Comparison of ENCODE assay signal across 18 cellular contexts in genomic region chr1:94015489-94015817, GRCh38.
DNase-seq lines count a peak whose midpoint lies in the region; ATAC-seq, FAIRE-seq and TF ChIP-seq lines count a peak whose summit lies in the region.
"Had no signal": no experiment of that assay in that cellular context is flagged by ENCODE, and none has a peak within 500 bp of the region (broad histone marks: within the 10 kb centered on the region; RNA-seq: fewer than 3 reads in every experiment).

No MANE protein-coding gene starts in this region.

- dilution Hi-C loops in IMR-90 (cut with HindIII; ENCODE audit: low sequenced_read_pairs, unreplicated experiment) = no loop called here

- peak overlapping the region; percentile 19 for H2AFZ ChIP-seq in IMR-90 (replicated peaks; ENCODE audit: low read length, poor library complexity)

- H3K14ac ChIP-seq in IMR-90 (replicated peaks; ENCODE audit: low read depth, low read length) = peak overlapping the region; percentile 29; the same call in 1 of the 2 replicates

- 0 out of 2 replicates have a peak overlapping the region, but pooled peaks have one; percentile 31 for H2BK20ac ChIP-seq in IMR-90 (ENCODE audit: low read depth, low read length)

- peak overlapping the region; percentile 50; the same call in 1 of the 2 replicates for H4K5ac ChIP-seq in IMR-90 (ENCODE audit: low read depth, low read length)

- WGBS in IMR-90 (ENCODE audit: extremely low coverage in 2 of 2, insufficient read length in 1 of 2), 2 experiments = no CpG with 5 or more reads among the region's 3 CpGs
- WGBS in gastroesophageal sphincter (ENCODE audit: low coverage in 1 of 2), 2 donors = 100% methylated on average over 1 of the region's 3 CpGs; no CpG with 5 or more reads in 1 of the 2 donors

- peaks cover 19% of the 10 kb centered on the region for H3K27me3 Mint-ChIP-seq in activated T-cell treated with anti-CD3 and anti-CD28 coated beads, Interleukin-2, amount 50 U/mL, for 72 hours (ENCODE audit: low read depth)
- H3K27me3 Mint-ChIP-seq in activated T-cell treated with anti-CD3 and anti-CD28 coated beads, Interleukin-2, amount 50 U/mL, for 4 hours (ENCODE audit: low read depth) = no peaks in the 10 kb centered on the region
- H3K27me3 Mint-ChIP-seq in immature natural killer cell (ENCODE audit: low read depth in 3 of 3) = peaks cover 6 to 7% (median 7%) of the 10 kb centered on the region in 3 donors

- H3K36me3 ChIP-seq in IMR-90 (ENCODE audit: control insufficient read depth, insufficient read depth, low read length) = no peaks in the 10 kb centered on the region
- no peaks in the 10 kb centered on the region for H3K36me3 ChIP-seq in bronchial epithelial cell (ENCODE audit: control insufficient read depth, insufficient read depth, low read length)
- no peaks in the 10 kb centered on the region for H3K36me3 ChIP-seq in gastroesophageal sphincter
- H3K36me3 ChIP-seq: BLaER1 had no signal

- H3K4ac ChIP-seq in IMR-90 (ENCODE audit: low read depth, low read length) = peak overlapping the region; percentile 39; the same call in 1 of the 2 replicates

- no peak overlapping the region for H3K4me2 ChIP-seq in IMR-90 (ENCODE audit: low read depth, low read length)
- H3K4me2 ChIP-seq: BLaER1 had no signal

- H4K91ac ChIP-seq in IMR-90 (ENCODE audit: insufficient read depth, low read depth, low read length) = 0 out of 2 replicates have a peak overlapping the region, but pooled peaks have one; percentile 9

- no peak for DNase-seq in activated T-cell treated with anti-CD3 and anti-CD28 coated beads, Interleukin-2, amount 50 U/mL, for 72 hours
- no peak for DNase-seq in activated T-cell treated with anti-CD3 and anti-CD28 coated beads, Interleukin-2, amount 50 U/mL, for 4 hours
- DNase-seq in IMR-90 (no peak), bronchial epithelial cell (ENCODE audit: low read depth) (no peak), immature natural killer cell (no peak), iPS-NIHi7 (ENCODE audit: extremely low spot score) (no peak), NCI-H1694 treated with DMSO at 0.1 percent for 48 hours (lab: John Stamatoyannopoulos, UW) (no peak)
- DNase-seq: 8988T; CD4-positive, alpha-beta memory T cell; DMS79 treated with DMSO at 0.1 percent for 48 hours; GF-D8; H9 had no signal

- 0 out of 2 replicates have a peak, but pooled peaks cover 3% of the 10 kb centered on the region for H4K20me1 ChIP-seq in IMR-90 (ENCODE audit: insufficient read depth, low read length)
- H4K20me1 ChIP-seq: BLaER1 had no signal

- H3K27ac Mint-ChIP-seq in activated T-cell treated with anti-CD3 and anti-CD28 coated beads, Interleukin-2, amount 50 U/mL, for 72 hours = peak overlapping the region; percentile 30
- H3K27ac Mint-ChIP-seq in immature natural killer cell = peak overlapping the region; percentile 64 to 94 (median 87)
- H3K27ac Mint-ChIP-seq: CD4-positive, alpha-beta memory T cell; H9; IgD-negative memory B cell had no signal

- H3K9me1 ChIP-seq in IMR-90 (ENCODE audit: insufficient read depth, low read length) = peaks cover 13% of the 10 kb centered on the region

- H3K4me1 ChIP-seq in IMR-90 (ENCODE audit: control insufficient read depth, insufficient read depth, low read length) = peaks cover 21% of the 10 kb centered on the region
- H3K4me1 ChIP-seq in gastroesophageal sphincter = peaks cover 0 to 3% (median 0%) of the 10 kb centered on the region in 3 donors

- no peaks in the 10 kb centered on the region; the same call in 1 of the 2 replicates for H3K27me3 ChIP-seq in IMR-90 (ENCODE audit: control insufficient read depth, insufficient read depth, low read length)
- H3K27me3 ChIP-seq in bronchial epithelial cell (ENCODE audit: control insufficient read depth, insufficient read depth, low read length) = no peaks in the 10 kb centered on the region
- no peaks in the 10 kb centered on the region for H3K27me3 ChIP-seq in gastroesophageal sphincter
- H3K27me3 ChIP-seq: BLaER1 had no signal

- no peak overlapping the region for H3K4me3 ChIP-seq in IMR-90 (ENCODE audit: insufficient read depth, low read depth, low read length)
- H3K4me3 ChIP-seq in bronchial epithelial cell (ENCODE audit: low read depth, low read length) = no peak overlapping the region
- H3K4me3 ChIP-seq in gastroesophageal sphincter = no peak overlapping the region
- H3K4me3 ChIP-seq: BLaER1 had no signal

- H3K18ac ChIP-seq in IMR-90 (ENCODE audit: low read depth, low read length) = peak overlapping the region; percentile 54; the same call in 1 of the 2 replicates

- H3K9me3 Mint-ChIP-seq in activated T-cell treated with anti-CD3 and anti-CD28 coated beads, Interleukin-2, amount 50 U/mL, for 72 hours = no peaks in the 10 kb centered on the region
- no peaks in the 10 kb centered on the region for H3K9me3 Mint-ChIP-seq in activated T-cell treated with anti-CD3 and anti-CD28 coated beads, Interleukin-2, amount 50 U/mL, for 4 hours
- no peaks in the 10 kb centered on the region for H3K9me3 Mint-ChIP-seq in immature natural killer cell
- H3K9me3 Mint-ChIP-seq: CD4-positive, alpha-beta memory T cell; H9 had no signal

- POLR2A ChIA-PET in IMR-90 (lab: Charles Lee; ENCODE audit: unreplicated experiment) = no interaction called here

- no TSS peak for BruUV-seq in IMR-90 (replicated peaks; lab: Mats Ljungman, UMichigan)

- TF ChIP-seq POLR2A in IMR-90 (IDR thresholded peaks at IDR 0.05; ENCODE audit: low read depth, low read length) (no peak), gastroesophageal sphincter (IDR thresholded peaks at IDR 0.05) (no peak)

- H2AK9ac ChIP-seq in IMR-90 (replicated peaks; ENCODE audit: low read depth, low read length, poor library complexity) = peak overlapping the region; percentile 58

- H3K27ac ChIP-seq in IMR-90 (ENCODE audit: insufficient read depth, low read length) (no peak overlapping the region), gastroesophageal sphincter (no peak overlapping the region)
- H3K27ac ChIP-seq: BLaER1, HL-60 had no signal

- TF ChIP-seq EP300 in gastroesophageal sphincter (IDR thresholded peaks at IDR 0.05) = no peak

- H3K4me1 Mint-ChIP-seq in activated T-cell treated with anti-CD3 and anti-CD28 coated beads, Interleukin-2, amount 50 U/mL, for 72 hours (ENCODE audit: low read depth) = peaks cover 34% of the 10 kb centered on the region
- H3K4me1 Mint-ChIP-seq in activated T-cell treated with anti-CD3 and anti-CD28 coated beads, Interleukin-2, amount 50 U/mL, for 4 hours (ENCODE audit: low read depth) = peaks cover 16% of the 10 kb centered on the region
- peaks cover 71 to 72% of the 10 kb centered on the region in 2 donors for H3K4me1 Mint-ChIP-seq in immature natural killer cell

- H4K8ac ChIP-seq in IMR-90 (ENCODE audit: low read depth in 2 of 2, low read length in 2 of 2) = no peak overlapping the region

- ATAC-seq in activated T-cell treated with anti-CD3 and anti-CD28 coated beads, Interleukin-2, amount 50 U/mL, for 72 hours (replicated peaks in 1 of 2) = no peak
- no peak for ATAC-seq in activated T-cell treated with anti-CD3 and anti-CD28 coated beads, Interleukin-2, amount 50 U/mL, for 4 hours
- ATAC-seq in IMR-90 (ENCODE audit: low read depth) (no peak), gastroesophageal sphincter (no peak)

- no peak for TF ChIP-seq CTCF in IMR-90 (conservative IDR thresholded peaks at IDR 0.05; ENCODE audit: low read depth, low read length)
- TF ChIP-seq CTCF in bronchial epithelial cell (IDR thresholded peaks at IDR 0.05; ENCODE audit: insufficient read depth, low read length, severe bottlenecking) = no peak
- no peak for TF ChIP-seq CTCF in gastroesophageal sphincter (IDR thresholded peaks at IDR 0.05)

- no peak overlapping the region for H3K4me3 Mint-ChIP-seq in activated T-cell treated with anti-CD3 and anti-CD28 coated beads, Interleukin-2, amount 50 U/mL, for 72 hours
- H3K4me3 Mint-ChIP-seq in activated T-cell treated with anti-CD3 and anti-CD28 coated beads, Interleukin-2, amount 50 U/mL, for 4 hours = no peak overlapping the region
- peak overlapping the region in 2 of 5 donors; percentile 18 to 29 for H3K4me3 Mint-ChIP-seq in immature natural killer cell
- H3K4me3 Mint-ChIP-seq: CD14-positive monocyte; CD4-positive, alpha-beta memory T cell; H9; IgD-negative memory B cell had no signal

- H3K79me1 ChIP-seq in IMR-90 (ENCODE audit: low read depth in 1 of 2, low read length in 2 of 2) = no peaks in the 10 kb centered on the region

- peak overlapping the region; percentile 55 for H2BK120ac ChIP-seq in IMR-90 (ENCODE audit: low read depth, low read length)

- H3K9me3 ChIP-seq in IMR-90 (ENCODE audit: control insufficient read depth, insufficient read depth, low read length) (no peaks in the 10 kb centered on the region), gastroesophageal sphincter (no peaks in the 10 kb centered on the region)
- H3K9me3 ChIP-seq: BLaER1 had no signal

- no peak overlapping the region for H3K23ac ChIP-seq in IMR-90 (ENCODE audit: low read depth, low read length)

- H2AK5ac ChIP-seq in IMR-90 (ENCODE audit: low read depth, low read length) = no peak overlapping the region

- in situ Hi-C loops in IMR-90 (cut with MboI; ENCODE audit: low sequenced_read_pairs) = no loop called here

- intact Hi-C loops in IMR-90 (cut with micrococcal nuclease) = no loop called here

- peak; percentile 28 for FAIRE-seq in bronchial epithelial cell (lab: Jason Lieb, UNC)
- FAIRE-seq: H1 had no signal

- H3K36me3 Mint-ChIP-seq in activated T-cell treated with anti-CD3 and anti-CD28 coated beads, Interleukin-2, amount 50 U/mL, for 72 hours (ENCODE audit: insufficient read depth in 2 of 2) = no peaks in the 10 kb centered on the region
- H3K36me3 Mint-ChIP-seq in activated T-cell treated with anti-CD3 and anti-CD28 coated beads, Interleukin-2, amount 50 U/mL, for 4 hours (ENCODE audit: insufficient read depth) = no peaks in the 10 kb centered on the region
- peaks cover 0 to 4% (median 0%) of the 10 kb centered on the region in 3 donors for H3K36me3 Mint-ChIP-seq in immature natural killer cell
- H3K36me3 Mint-ChIP-seq: CD14-positive monocyte; CD4-positive, alpha-beta memory T cell; IgD-negative memory B cell had no signal

- H3K9ac ChIP-seq in IMR-90 (ENCODE audit: low read depth, low read length) = no peak overlapping the region
- H3K9ac ChIP-seq: BLaER1 had no signal

- H2BK15ac ChIP-seq in IMR-90 (ENCODE audit: low read depth, low read length) = no peak overlapping the region

- CTCF ChIA-PET in IMR-90 (lab: Yijun Ruan, JAX) = no interaction called here

- peak overlapping the region; percentile 30 for H2BK5ac ChIP-seq in IMR-90 (ENCODE audit: low read depth, low read length, poor library complexity, severe bottlenecking)

- TF ChIP-seq RAD21 in IMR-90 (IDR thresholded peaks at IDR 0.05; ENCODE audit: low read length) = no peak

- no peak overlapping the region for H3K56ac ChIP-seq in IMR-90 (ENCODE audit: extremely low read depth, insufficient read depth, low read length)

TF ChIP-seq in IMR-90, 13 proteins besides CTCF, POLR2A, EP300 and RAD21 (continues in another document):
- TF ChIP-seq MAFK (IDR thresholded peaks at IDR 0.05; ENCODE audit: low read depth, low read length) = no peak
- TF ChIP-seq SMC3 (IDR thresholded peaks at IDR 0.05; ENCODE audit: low read depth, low read length) = no peak
- TF ChIP-seq RFX5 (IDR thresholded peaks at IDR 0.05; ENCODE audit: low read depth, low read length) = no peak
- no peak for TF ChIP-seq BHLHE40 (IDR thresholded peaks at IDR 0.05; ENCODE audit: low read depth, low read length)
- no peak for TF ChIP-seq MAZ (IDR thresholded peaks at IDR 0.05; ENCODE audit: borderline replicate concordance, low read depth, low read length)
- no peak for TF ChIP-seq CHD1 (IDR thresholded peaks at IDR 0.05; ENCODE audit: low read depth, low read length)
